ENCODE assay signal across 9 cellular contexts in genomic region chr20:44089987-44090674, GRCh38.
DNase-seq lines count a peak whose midpoint lies in the region; ATAC-seq and TF ChIP-seq lines count a peak whose summit lies in the region.
"Had no signal": no experiment of that assay in that cellular context is flagged by ENCODE, and none has a peak within 500 bp of the region (broad histone marks: within the 10 kb centered on the region; RNA-seq: fewer than 3 reads in every experiment).

No MANE protein-coding gene starts in this region.

- no peaks in the 10 kb centered on the region for H3K4me1 ChIP-seq in aorta (ENCODE audit: control insufficient read depth in 1 of 2, insufficient read depth in 2 of 2, low read length in 2 of 2)

- no peaks in the 10 kb centered on the region for H3K9me3 ChIP-seq in aorta (ENCODE audit: control insufficient read depth, low read length)

- no peaks in the 10 kb centered on the region for H3K36me3 ChIP-seq in aorta (ENCODE audit: control insufficient read depth in 1 of 2, insufficient read depth in 2 of 2, low read length in 1 of 2)

- no peaks in the 10 kb centered on the region for H3K27me3 ChIP-seq in aorta (ENCODE audit: control insufficient read depth in 1 of 2, insufficient read depth in 2 of 2, low read length in 1 of 2)

- no peak overlapping the region for H3K27ac ChIP-seq in aorta (ENCODE audit: low read depth in 1 of 2, low read length in 2 of 2)

- intact Hi-C loops in aorta (cut with DNase I) = loop anchor here in 1 of 2 donors (10.0 kb wide), 1 partner anchor 245 kb away; no protein-coding TSS in a partner anchor

- TF ChIP-seq CTCF in foreskin fibroblast (IDR thresholded peaks at IDR 0.05; ENCODE audit: low read depth, low read length) = no peak

- ATAC-seq in GM18868 (IDR thresholded peaks at IDR 0.05; ENCODE audit: unreplicated experiment) (peak; percentile 79), HG03457 (IDR thresholded peaks at IDR 0.05; ENCODE audit: unreplicated experiment) (no peak), aorta (ENCODE audit: low FRiP score) (no peak), HG03025 (IDR thresholded peaks at IDR 0.05; ENCODE audit: low FRiP score, unreplicated experiment) (no peak), GM18870 (IDR thresholded peaks at IDR 0.05; ENCODE audit: unreplicated experiment) (no peak)
- ATAC-seq: activated CD8-positive, alpha-beta memory T cell treated with anti-CD3 and anti-CD28 coated beads, Interleukin-2, amount 10 ng/mL, durations not matched to agents 7 days and 5 days had no signal

- WGBS in aorta, 2 donors = 61 to 67% methylated on average over 7 of the region's 7 CpGs

- H3K4me3 ChIP-seq in foreskin fibroblast (ENCODE audit: low read depth in 1 of 2, low read length in 2 of 2) = no peak overlapping the region
- H3K4me3 ChIP-seq in aorta (ENCODE audit: low read length in 2 of 2) = no peak overlapping the region

- peak; percentile 24 for DNase-seq in ACHN
- DNase-seq in NOMO-1 (lab: John Stamatoyannopoulos, UW; ENCODE audit: unreplicated experiment in 2 of 2) = peak; percentile 36 to 69
- DNase-seq in foreskin fibroblast = peak; percentile 45 to 70
- DNase-seq in aorta = no peak
- DNase-seq: activated CD8-positive, alpha-beta memory T cell treated with anti-CD3 and anti-CD28 coated beads, Interleukin-2, amount 10 ng/mL, durations not matched to agents 7 days and 5 days had no signal

- in situ Hi-C loops in ACHN (cut with HindIII; ENCODE audit: low pct_ligation_motif_present, low pct_unique_long_range_greater_than_20kb, low sequenced_read_pairs) = no loop called here

Comparison
In these comparisons a context has a peak if more than half of its experiments do, and no peak if none do; other contexts are left out.
1. DNase-seq: peak in ACHN (single experiment), NOMO-1 (2 of 2) and foreskin fibroblast (2 of 2); none in aorta (0 of 2).